In genomic region chr12:57127101-57127709, GRCh38 we compare ENCODE assay signal across 8 cellular contexts.
DNase-seq lines count a peak whose midpoint lies in the region; ATAC-seq and TF ChIP-seq lines count a peak whose summit lies in the region.

No MANE protein-coding gene starts in this region.

- in situ Hi-C loops in brain microvascular endothelial cell (cut with HindIII; ENCODE audit: low pct_ligation_motif_present, low sequenced_read_pairs), result no loop called here

- peak overlapping the region in 1 of 2 experiments; percentile 90; a peak in 2 of 4 replicates for H3K4me3 ChIP-seq in DND-41 (ENCODE audit: low read depth in 1 of 2, low read length in 2 of 2)
- peak overlapping the region; percentile 91 for H3K4me3 ChIP-seq in HUES48 (ENCODE audit: low read depth, low read length)
- H3K4me3 ChIP-seq in SU-DHL-6 (ENCODE audit: insufficient read depth, low read length, poor library complexity, severe bottlenecking), result peak overlapping the region; percentile 71
- peak overlapping the region; percentile 78 for H3K4me3 ChIP-seq in brain microvascular endothelial cell (ENCODE audit: low read depth, low read length)

- DNase-seq in DND-41 (no peak), brain microvascular endothelial cell (no peak), islet precursor cell (peak; percentile 96), HuH-7 (ENCODE audit: low spot score) (no peak), NCI-H446 (lab: John Stamatoyannopoulos, UW) (no peak)
- peak; percentile 36 for DNase-seq in stimulated activated CD4-positive, alpha-beta T cell treated with anti-CD3 and anti-CD28 coated beads, Interleukin-1b, Interleukin-23, amount 100 ng/mL, for 48 hours

- peak; percentile 19 for TF ChIP-seq CTCF in DND-41 (IDR thresholded peaks at IDR 0.05; ENCODE audit: borderline replicate concordance, extremely low read depth, low read length, poor library complexity, severe bottlenecking)
- TF ChIP-seq CTCF in SU-DHL-6 (IDR thresholded peaks at IDR 0.05; ENCODE audit: insufficient read depth, low read length, poor library complexity, severe bottlenecking), result peak; percentile 26
- TF ChIP-seq CTCF in brain microvascular endothelial cell (IDR thresholded peaks at IDR 0.05; ENCODE audit: low read depth, low read length, missing control alignments), result peak; percentile 48

- H3K27me3 ChIP-seq in DND-41 (ENCODE audit: insufficient read depth, low read length, poor library complexity), result peaks cover 36% of the 10 kb centered on the region
- no peaks in the 10 kb centered on the region for H3K27me3 ChIP-seq in HUES48 (ENCODE audit: control insufficient read depth, insufficient read depth, low read length)
- no peaks in the 10 kb centered on the region for H3K27me3 ChIP-seq in SU-DHL-6 (ENCODE audit: low read length)
- no peaks in the 10 kb centered on the region for H3K27me3 ChIP-seq in brain microvascular endothelial cell (replicated peaks)

- H2AFZ ChIP-seq in DND-41 (ENCODE audit: low read depth, low read length) (peak overlapping the region; percentile 98), SU-DHL-6 (ENCODE audit: low read depth, low read length, severe bottlenecking) (peak overlapping the region; percentile 100)

- peak overlapping the region; percentile 99 for H3K4me2 ChIP-seq in DND-41 (ENCODE audit: insufficient read depth, low read length)
- H3K4me2 ChIP-seq in SU-DHL-6 (ENCODE audit: low read depth, low read length, poor library complexity, severe bottlenecking), result peak overlapping the region; percentile 93

- no peak for ATAC-seq in DND-41 (ENCODE audit: insufficient read depth, low read depth)

- H3K79me2 ChIP-seq in DND-41 (ENCODE audit: insufficient read depth, low read length) (no peaks in the 10 kb centered on the region), SU-DHL-6 (ENCODE audit: insufficient read depth, low read length) (no peaks in the 10 kb centered on the region)

- H3F3A ChIP-seq in SU-DHL-6 (ENCODE audit: insufficient read depth), result no peaks in the 10 kb centered on the region

- H3K27ac ChIP-seq in DND-41 (ENCODE audit: low read length) (no peak overlapping the region), HUES48 (ENCODE audit: low read depth, low read length) (peak overlapping the region; percentile 94), SU-DHL-6 (ENCODE audit: low read depth, low read length) (no peak overlapping the region), brain microvascular endothelial cell (no peak overlapping the region)

- H3K9me3 ChIP-seq in DND-41 (ENCODE audit: insufficient read depth, low read length, severe bottlenecking), result no peaks in the 10 kb centered on the region
- no peaks in the 10 kb centered on the region for H3K9me3 ChIP-seq in HUES48 (ENCODE audit: control insufficient read depth, insufficient read depth, low read length)
- H3K9me3 ChIP-seq in SU-DHL-6 (ENCODE audit: insufficient read depth, low read length), result no peaks in the 10 kb centered on the region

- H3K9ac ChIP-seq in DND-41 (ENCODE audit: low read depth, low read length) (peak overlapping the region; percentile 68; the same call in 1 of the 2 replicates), HUES48 (ENCODE audit: low read depth, low read length) (no peak overlapping the region), SU-DHL-6 (ENCODE audit: low read length) (peak overlapping the region; percentile 71)

- H4K20me1 ChIP-seq in DND-41 (ENCODE audit: insufficient read depth, low read length) (no peaks in the 10 kb centered on the region), SU-DHL-6 (ENCODE audit: low read depth, low read length) (no peaks in the 10 kb centered on the region)

- no peaks in the 10 kb centered on the region for H3K36me3 ChIP-seq in DND-41 (ENCODE audit: insufficient read depth, low read length)
- no peaks in the 10 kb centered on the region for H3K36me3 ChIP-seq in HUES48 (ENCODE audit: control insufficient read depth, insufficient read depth, low read length)
- no peaks in the 10 kb centered on the region for H3K36me3 ChIP-seq in SU-DHL-6 (ENCODE audit: low read length)
- H3K36me3 ChIP-seq in brain microvascular endothelial cell (replicated peaks), result peaks cover 3% of the 10 kb centered on the region

- H3K4me1 ChIP-seq in DND-41 (ENCODE audit: insufficient read depth, low read length), result peaks cover 16% of the 10 kb centered on the region
- H3K4me1 ChIP-seq in HUES48 (ENCODE audit: control insufficient read depth, insufficient read depth, low read length), result peaks cover 33% of the 10 kb centered on the region

- no peaks in the 10 kb centered on the region for H3K9me2 ChIP-seq in SU-DHL-6 (replicated peaks; ENCODE audit: insufficient read depth, low read length)

Comparison
In these comparisons a context has a peak if more than half of its experiments do, and no peak if none do; other contexts are left out.
1. DNase-seq: peak in islet precursor cell (single experiment) and stimulated activated CD4-positive, alpha-beta T cell treated with anti-CD3 and anti-CD28 coated beads, Interleukin-1b, Interleukin-23, amount 100 ng/mL, for 48 hours (single experiment); none in DND-41 (single experiment), brain microvascular endothelial cell (single experiment), HuH-7 (single experiment) and NCI-H446 (0 of 2).
2. Peak in every context shown above with its lines, with median percentiles within 50 percentile points of each other: CTCF ChIP-seq.